ENCODE assay signal across 9 cellular contexts in genomic region chr2:240432820-240433801, GRCh38. TPM values are rescaled to one million over a fixed set of nuclear protein-coding genes. Genes with fewer than 3 reads are reported as not detected.
DNase-seq lines count a peak whose midpoint lies in the region; ATAC-seq and TF ChIP-seq lines count a peak whose summit lies in the region.
"Had no signal": no experiment of that assay in that cellular context is flagged by ENCODE, and none has a peak within 500 bp of the region (broad histone marks: within the 10 kb centered on the region; RNA-seq: fewer than 3 reads in every experiment).

No MANE protein-coding gene starts in this region.

- dilution Hi-C loops in mammary epithelial cell (cut with HindIII; ENCODE audit: low sequenced_read_pairs): loop anchor here (10.0 kb wide), 1 partner anchor 198 kb away; no protein-coding TSS in a partner anchor

- peaks cover 31% of the 10 kb centered on the region for H3K4me1 ChIP-seq in mammary epithelial cell (ENCODE audit: insufficient read depth, low read length)

- intact Hi-C loops in mammary epithelial cell (cut with micrococcal nuclease): loop anchor here (5.0 to 10.0 kb wide), 2 partner anchors 36 to 132 kb away; partner anchors contain the start of genes DUSP28 and RNPEPL1

- peaks cover 12 to 36% (median 35%) of the 10 kb centered on the region in 3 donors for H3K27me3 Mint-ChIP-seq in naive B cell

- no TSS peak for BruUV-seq in mammary epithelial cell (replicated peaks; lab: Mats Ljungman, UMichigan)

- H3K27ac ChIP-seq in mammary epithelial cell (ENCODE audit: insufficient read depth, low read depth, low read length): peak overlapping the region; percentile 84

- peak; percentile 1 for DNase-seq in stimulated activated CD4-positive, alpha-beta T cell treated with anti-CD3 and anti-CD28 coated beads, Interleukin-1b, Interleukin-23, amount 100 ng/mL, for 48 hours
- no peak for DNase-seq in stimulated activated CD4-positive, alpha-beta T cell treated with anti-CD3 and anti-CD28 coated beads, Interleukin-12 subunit alpha, Interleukin-12 subunit beta, amount 100 ng/mL, for 4 hours
- DNase-seq in mammary epithelial cell (no peak), naive B cell (no peak), dermis blood vessel endothelial cell (no peak), NCI-H226 (no peak)
- DNase-seq: substantia nigra had no signal

- peak overlapping the region; percentile 61 for H2AFZ ChIP-seq in mammary epithelial cell (ENCODE audit: low read depth, low read length)

- H4K20me1 ChIP-seq in mammary epithelial cell (ENCODE audit: insufficient read depth, low read length): no peaks in the 10 kb centered on the region

- H3K4me3 ChIP-seq in mammary epithelial cell (replicated peaks in 1 of 3; ENCODE audit: insufficient read depth in 1 of 3, low read depth in 2 of 3, low read length in 3 of 3): peak overlapping the region in 1 of 3 experiments; percentile 21

- H3K9ac ChIP-seq in mammary epithelial cell (ENCODE audit: insufficient read depth, low read length): peak overlapping the region; percentile 76

- CTCF ChIA-PET in mammary epithelial cell (lab: Charles Lee; ENCODE audit: low non-redundant PET): no interaction called here

- H3K9me3 ChIP-seq in mammary epithelial cell (replicated peaks; ENCODE audit: insufficient read depth, low read length): no peaks in the 10 kb centered on the region

- in situ Hi-C loops in mammary epithelial cell (cut with MboI; ENCODE audit: low sequenced_read_pairs in 2 of 2): loop anchor here in 1 of 2 donors (10.0 kb wide), 1 partner anchor 58 kb away; no protein-coding TSS in a partner anchor

- H3K4me1 Mint-ChIP-seq in naive B cell: peaks cover 5 to 15% (median 15%) of the 10 kb centered on the region in 3 donors

- H3K27me3 ChIP-seq in mammary epithelial cell (ENCODE audit: insufficient read depth, low read length): no peaks in the 10 kb centered on the region

- ATAC-seq in naive B cell (ENCODE audit: low read depth in 2 of 2) (no peak), HG03175 (IDR thresholded peaks at IDR 0.05; ENCODE audit: unreplicated experiment) (no peak), GM19035 (IDR thresholded peaks at IDR 0.05; ENCODE audit: unreplicated experiment) (no peak)

- WGBS in mammary epithelial cell (ENCODE audit: low coverage, missing lambda C conversion rate): 24% methylated on average over 20 of the region's 34 CpGs

- H3K79me2 ChIP-seq in mammary epithelial cell (ENCODE audit: insufficient read depth, low read length): peaks cover 31% of the 10 kb centered on the region

- no peaks in the 10 kb centered on the region for H3K9me3 Mint-ChIP-seq in naive B cell

- H3K36me3 Mint-ChIP-seq in naive B cell: no peaks in the 10 kb centered on the region

- peak overlapping the region in 7 of 8 donors; percentile 37 to 89 (median 71) for H3K4me3 Mint-ChIP-seq in naive B cell

- H3K36me3 ChIP-seq in mammary epithelial cell (ENCODE audit: insufficient read depth, low read length): no peaks in the 10 kb centered on the region

- peak overlapping the region in 1 of 6 donors; percentile 76 for H3K27ac Mint-ChIP-seq in naive B cell

- peak overlapping the region; percentile 86 for H3K4me2 ChIP-seq in mammary epithelial cell (ENCODE audit: insufficient read depth, low read depth, low read length)

- TF ChIP-seq CTCF in mammary epithelial cell (conservative IDR thresholded peaks at IDR 0.05 in 1 of 2, IDR thresholded peaks at IDR 0.05 in 1 of 2; ENCODE audit: extremely low read depth in 1 of 2, insufficient read depth in 1 of 2, low read depth in 1 of 2, low read length in 2 of 2): peak in 1 of 2 donors; percentile 6

RNA-seq across cellular contexts. Expression of gene GPC1, which starts 2.4 kb away (rescaled TPM):
- total RNA-seq in mammary epithelial cell: 100 to 1,000 TPM; 238 to 266 TPM
- polyA plus RNA-seq in mammary epithelial cell: 178 TPM
- polyA minus RNA-seq in mammary epithelial cell: 84.2 TPM
- under 1 TPM in 5 of 6 donors, not detected in 1; 0.12 to 0.47 (median 0.36) TPM for polyA plus RNA-seq in naive B cell (ENCODE audit: low read depth in 6 of 6)
- total RNA-seq in dermis blood vessel endothelial cell: 8.3 and 11.3 TPM in 2 replicates

Comparison
In these comparisons a context has a peak if more than half of its experiments do, and no peak if none do; other contexts are left out.
1. RNA of gene GPC1, which starts 2.4 kb away (total RNA-seq): 238 to 266 TPM in mammary epithelial cell; 8.3 to 11.3 TPM in dermis blood vessel endothelial cell; every median in the first group is over 10 times any median in the second.